5 cellular contexts compared by ENCODE assay signal in genomic region chr14:24327914-24328313, GRCh38. TPM values are rescaled to one million over a fixed set of nuclear protein-coding genes. Genes with fewer than 3 reads are reported as not detected.
A peak's percentile ranks its signal among the peaks of the same experiment; 100 is the strongest.
DNase-seq lines count a peak whose midpoint lies in the region; ATAC-seq and TF ChIP-seq lines count a peak whose summit lies in the region.
"Not testable (repeated sequence)": the region's sequence is repeated elsewhere in the genome, so short reads cannot be mapped to it uniquely, and the experiment has no call there.

No MANE protein-coding gene starts in this region.

- peaks cover 16% of the 10 kb centered on the region for H3F3A ChIP-seq in neural progenitor cell (ENCODE audit: low read depth)

- H4K20me1 ChIP-seq in neural progenitor cell (ENCODE audit: low read depth), result not testable (repeated sequence)

- not testable (repeated sequence) for H3K36me3 Mint-ChIP-seq in neural progenitor cell

- not testable (repeated sequence) for H3K27ac ChIP-seq in Peyer's patch, neural progenitor cell
- H3K27ac ChIP-seq in gastroesophageal sphincter, result peak overlapping the region in 1 of 4 donors; percentile 9

- not testable (repeated sequence) for H3K9me3 ChIP-seq in Peyer's patch; gastroesophageal sphincter; neural progenitor cell (ENCODE audit: low read depth)

- 0% methylated on average over 1 of the region's 9 CpGs for WGBS in gastroesophageal sphincter (ENCODE audit: low coverage in 1 of 2), 2 donors

- not testable (repeated sequence) for H3K4me1 ChIP-seq in Peyer's patch, neural progenitor cell
- H3K4me1 ChIP-seq in gastroesophageal sphincter, result peaks cover 0 to 21% (median 6%) of the 10 kb centered on the region in 3 donors

- not testable (repeated sequence) for ATAC-seq in gastroesophageal sphincter

- H3K4me3 ChIP-seq in Peyer's patch; astrocyte of the spinal cord (ENCODE audit: low read depth, low read length); gastroesophageal sphincter; neural progenitor cell: not testable (repeated sequence)

- not testable (repeated sequence) for H3K4me3 Mint-ChIP-seq in neural progenitor cell

- not testable (repeated sequence) for DNase-seq in GM13976 (ENCODE audit: low spot score); astrocyte of the spinal cord (ENCODE audit: low read depth, low spot score); neural progenitor cell (ENCODE audit: low spot score)
- peak in 1 of 3 donors; percentile 82 for DNase-seq in Peyer's patch

- TF ChIP-seq POLR2A in Peyer's patch (IDR thresholded peaks at IDR 0.05); gastroesophageal sphincter (IDR thresholded peaks at IDR 0.05): not testable (repeated sequence)

- H3K36me3 ChIP-seq in Peyer's patch, gastroesophageal sphincter, neural progenitor cell: not testable (repeated sequence)

- in situ Hi-C loops in GM13976 (cut with MboI; ENCODE audit: low sequenced_read_pairs, unreplicated experiment), result loop anchor here (25.0 kb wide), 1 partner anchor 359 kb away; no protein-coding TSS in a partner anchor
- in situ Hi-C loops in astrocyte of the spinal cord (cut with HindIII; ENCODE audit: low sequenced_read_pairs), result not testable (repeated sequence)

- not testable (repeated sequence) for H3K27me3 ChIP-seq in Peyer's patch
- H3K27me3 ChIP-seq in gastroesophageal sphincter (peaks cover 32% of the 10 kb centered on the region), neural progenitor cell (peaks cover 46% of the 10 kb centered on the region)

- H3K9ac ChIP-seq in neural progenitor cell, result not testable (repeated sequence)

- H2AFZ ChIP-seq in neural progenitor cell (replicated peaks), result not testable (repeated sequence)

- H3K27ac Mint-ChIP-seq in neural progenitor cell, result not testable (repeated sequence)

- not testable (repeated sequence) for TF ChIP-seq EP300 in gastroesophageal sphincter (IDR thresholded peaks at IDR 0.05)

- H3K79me2 ChIP-seq in neural progenitor cell (ENCODE audit: low read depth), result not testable (repeated sequence)

- peaks cover 37% of the 10 kb centered on the region for H3K27me3 Mint-ChIP-seq in neural progenitor cell (ENCODE audit: insufficient read depth, low read depth)

- H3K4me2 ChIP-seq in neural progenitor cell, result not testable (repeated sequence)

- not testable (repeated sequence) for H3K9me3 Mint-ChIP-seq in neural progenitor cell

- TF ChIP-seq CTCF in GM13976 (IDR thresholded peaks at IDR 0.05; ENCODE audit: borderline replicate concordance, control extremely low read depth, extremely low read depth, insufficient read depth, missing control alignments), result peak; percentile 31
- peak; percentile 20 to 86 (median 66) for TF ChIP-seq CTCF in Peyer's patch (IDR thresholded peaks at IDR 0.05)
- peak; percentile 33 for TF ChIP-seq CTCF in astrocyte of the spinal cord (IDR thresholded peaks at IDR 0.05; ENCODE audit: low read depth, low read length)
- TF ChIP-seq CTCF in gastroesophageal sphincter (IDR thresholded peaks at IDR 0.05), result peak in 3 of 4 experiments; percentile 65 to 79 (median 74)
- TF ChIP-seq CTCF in neural progenitor cell (IDR thresholded peaks at IDR 0.05), result peak; percentile 64

- not testable (repeated sequence) for H3K4me1 Mint-ChIP-seq in neural progenitor cell

RNA-seq across cellular contexts. Expression of gene ADCY4, which starts 7.0 kb away (rescaled TPM):
- 10 to 100 TPM; 12.1 to 53.6 (median 26.9) TPM for total RNA-seq in Peyer's patch
- total RNA-seq in gastroesophageal sphincter, result 10 to 100 TPM; 13.3 to 40.5 (median 22.6) TPM
- not detected in 2 replicates for total RNA-seq in neural progenitor cell (ENCODE audit: low replicate concordance)

RNA-seq across cellular contexts. Expression of gene RIPK3, which starts 11.9 kb away (rescaled TPM):
- total RNA-seq in Peyer's patch (10 to 100 TPM; 45.2 to 72.0 (median 64.0) TPM), gastroesophageal sphincter (1 to 10 TPM; 3.1 to 8.9 (median 3.9) TPM), neural progenitor cell (ENCODE audit: low replicate concordance) (not detected in 2 replicates)

RNA-seq across cellular contexts. Expression of gene LTB4R, which starts 16.6 kb away (rescaled TPM):
- total RNA-seq in Peyer's patch (10 to 100 TPM in 2 of 4 donors, 1 to 10 TPM in 2; 5.1 to 28.5 (median 10.1) TPM), gastroesophageal sphincter (1 to 10 TPM; 3.0 to 4.2 (median 3.4) TPM), neural progenitor cell (ENCODE audit: low replicate concordance) (1.9 and 4.6 TPM in 2 replicates)

RNA-seq across cellular contexts. Expression of gene LTB4R2, which starts 18.0 kb away (rescaled TPM):
- total RNA-seq in Peyer's patch (10 to 100 TPM in 2 of 4 donors, 1 to 10 TPM in 2; 7.7 to 37.2 (median 12.2) TPM), gastroesophageal sphincter (1 to 10 TPM; 2.4 to 5.0 (median 3.4) TPM), neural progenitor cell (ENCODE audit: low replicate concordance) (1.8 and 9.0 TPM in 2 replicates)

RNA-seq across cellular contexts. Expression of gene CIDEB, which starts 20.1 kb away (rescaled TPM):
- total RNA-seq in Peyer's patch (100 to 1,000 TPM in 2 of 4 donors, 10 to 100 TPM in 2; 22.3 to 184 (median 136) TPM), gastroesophageal sphincter (10 to 100 TPM in 2 of 4 donors, 1 to 10 TPM in 2; 4.9 to 12.5 (median 9.5) TPM), neural progenitor cell (ENCODE audit: low replicate concordance) (0.12 TPM in 1 of 2 replicates, not detected in the other)

Comparison
In these comparisons a context has a peak if more than half of its experiments do, and no peak if none do; other contexts are left out.
1. RNA of gene ADCY4, which starts 7.0 kb away (total RNA-seq): 12.1 to 53.6 TPM in Peyer's patch and 13.3 to 40.5 TPM in gastroesophageal sphincter; not detected in neural progenitor cell; every median in the first group is over 10 times any median in the second.
2. RNA of gene RIPK3, which starts 11.9 kb away (total RNA-seq): 45.2 to 72.0 TPM in Peyer's patch; 3.1 to 8.9 TPM in gastroesophageal sphincter and not detected in neural progenitor cell; every median in the first group is over 4 times any median in the second.
3. Peak in every context shown above with its lines, with median percentiles within 50 percentile points of each other: CTCF ChIP-seq.